Comparison of ENCODE assay signal across 9 cellular contexts in the genomic region with DNA sequence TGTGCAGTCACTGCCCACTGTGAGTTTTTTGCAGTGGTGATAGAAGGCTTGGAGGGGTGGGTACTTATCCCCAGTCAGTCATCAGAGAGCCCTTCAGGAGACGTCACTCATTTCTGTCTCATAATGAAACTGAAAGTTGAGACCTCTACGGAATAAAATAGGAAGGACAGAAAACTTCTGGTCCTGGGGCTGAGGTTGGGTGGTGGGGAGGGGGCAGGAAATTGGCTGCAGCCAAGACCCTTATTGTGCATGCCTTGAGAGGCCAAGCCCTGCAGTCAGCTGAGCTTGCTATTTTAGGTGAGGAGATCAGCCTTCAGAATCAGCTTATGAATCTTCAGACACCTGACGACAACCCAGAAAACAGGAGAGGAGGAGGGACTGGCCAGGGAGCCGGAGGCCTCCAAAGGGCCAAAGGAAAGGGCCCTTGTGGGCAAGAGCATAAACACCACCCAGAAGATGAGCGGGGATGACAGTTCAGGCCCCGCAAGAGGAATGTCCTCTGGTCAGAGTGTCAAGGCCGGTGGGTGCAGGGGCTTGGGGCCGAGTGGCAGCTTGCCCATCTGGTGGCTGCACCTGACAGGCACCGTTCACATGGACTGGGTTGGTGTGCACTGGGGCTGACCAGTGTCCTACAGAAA. TPM values are rescaled to one million over a fixed set of nuclear protein-coding genes. Genes with fewer than 3 reads are reported as not detected.
DNase-seq lines count a peak whose midpoint lies in the region; ATAC-seq and TF ChIP-seq lines count a peak whose summit lies in the region.
"Had no signal": no experiment of that assay in that cellular context is flagged by ENCODE, and none has a peak within 500 bp of the region (broad histone marks: within the 10 kb centered on the region; RNA-seq: fewer than 3 reads in every experiment).

No MANE protein-coding gene starts in this region.

- intact Hi-C loops in PC-9 (cut with micrococcal nuclease; ENCODE audit: unreplicated experiment), result no loop called here

- H2AFZ ChIP-seq in PC-9, result no peak overlapping the region

- peaks cover 10% of the 10 kb centered on the region in 2 donors for H3K4me1 Mint-ChIP-seq in natural killer cell treated with Interleukin-12 subunit alpha and Interleukin-12 subunit beta and Interleukin-15 and Interleukin-18, amount 100 ng/mL, for 72 hours (ENCODE audit: low read depth in 2 of 2)
- peaks cover 10% of the 10 kb centered on the region for H3K4me1 Mint-ChIP-seq in glutamatergic neuron (ENCODE audit: low read depth, unreplicated experiment)

- H3K36me3 Mint-ChIP-seq in natural killer cell treated with Interleukin-12 subunit alpha and Interleukin-12 subunit beta and Interleukin-15 and Interleukin-18, amount 100 ng/mL, for 72 hours, result no peaks in the 10 kb centered on the region
- H3K36me3 Mint-ChIP-seq in glutamatergic neuron (ENCODE audit: unreplicated experiment), result no peaks in the 10 kb centered on the region

- peak overlapping the region; percentile 69 for H3K4me3 Mint-ChIP-seq in natural killer cell treated with Interleukin-12 subunit alpha and Interleukin-12 subunit beta and Interleukin-15 and Interleukin-18, amount 100 ng/mL, for 72 hours
- no peak overlapping the region for H3K4me3 Mint-ChIP-seq in glutamatergic neuron (ENCODE audit: unreplicated experiment)

- no TSS peak for BruUV-seq in PC-9 (replicated peaks; lab: Mats Ljungman, UMichigan)

- H3K4me3 ChIP-seq in PC-9, result no peak overlapping the region
- H3K4me3 ChIP-seq in suprapubic skin, result no peak overlapping the region

- no peaks in the 10 kb centered on the region for H3K9me3 Mint-ChIP-seq in natural killer cell treated with Interleukin-12 subunit alpha and Interleukin-12 subunit beta and Interleukin-15 and Interleukin-18, amount 100 ng/mL, for 72 hours
- H3K9me3 Mint-ChIP-seq in glutamatergic neuron (ENCODE audit: unreplicated experiment), result peaks cover 4% of the 10 kb centered on the region

- TF ChIP-seq CTCF in PC-9 (conservative IDR thresholded peaks at IDR 0.05), result no peak
- no peak for TF ChIP-seq CTCF in glutamatergic neuron (IDR thresholded peaks at IDR 0.05; ENCODE audit: partially characterized antibody, unreplicated experiment)
- no peak for TF ChIP-seq CTCF in suprapubic skin (IDR thresholded peaks at IDR 0.05)

- ATAC-seq in GM19023 (IDR thresholded peaks at IDR 0.05; ENCODE audit: unreplicated experiment) (peak; percentile 72), HG02759 (IDR thresholded peaks at IDR 0.05; ENCODE audit: unreplicated experiment) (peak; percentile 81)
- peak; percentile 85 to 87 for ATAC-seq in natural killer cell treated with Interleukin-12 subunit alpha and Interleukin-12 subunit beta and Interleukin-15 and Interleukin-18, amount 100 ng/mL, for 72 hours

- H3K9me2 ChIP-seq in PC-9 (ENCODE audit: insufficient read depth), result no peaks in the 10 kb centered on the region

- TF ChIP-seq POLR2A in erythroblast (IDR thresholded peaks at IDR 0.05; ENCODE audit: low read length) (no peak), suprapubic skin (IDR thresholded peaks at IDR 0.05) (no peak)

- H3K4me1 ChIP-seq in PC-9 (replicated peaks; ENCODE audit: insufficient read depth) (no peaks in the 10 kb centered on the region), suprapubic skin (no peaks in the 10 kb centered on the region)

- H3K27ac Mint-ChIP-seq in natural killer cell treated with Interleukin-12 subunit alpha and Interleukin-12 subunit beta and Interleukin-15 and Interleukin-18, amount 100 ng/mL, for 72 hours, result peak overlapping the region; percentile 80 to 91
- no peak overlapping the region for H3K27ac Mint-ChIP-seq in glutamatergic neuron (ENCODE audit: unreplicated experiment)

- POLR2A ChIA-PET in PC-9 (lab: Charles Lee; ENCODE audit: unreplicated experiment), result no interaction called here

- no peak for TF ChIP-seq EP300 in suprapubic skin (IDR thresholded peaks at IDR 0.05)

- WGBS in suprapubic skin, result 80% methylated on average over 8 of the region's 9 CpGs

- H4K20me1 ChIP-seq in PC-9 (ENCODE audit: insufficient read depth), result no peaks in the 10 kb centered on the region

- DNase-seq in PC-9 (no peak), erythroblast (lab: John Stamatoyannopoulos, UW) (no peak), glutamatergic neuron (no peak), suprapubic skin (ENCODE audit: low spot score in 2 of 2) (no peak)
- no peak for DNase-seq in natural killer cell treated with Interleukin-12 subunit alpha and Interleukin-12 subunit beta and Interleukin-15 and Interleukin-18, amount 100 ng/mL, for 72 hours (ENCODE audit: low spot score)
- no peak for DNase-seq in stimulated activated CD4-positive, alpha-beta T cell treated with anti-CD3 and anti-CD28 coated beads, Interleukin-1b, Interleukin-23, amount 100 ng/mL, for 48 hours

- H3K27me3 ChIP-seq in PC-9 (ENCODE audit: insufficient read depth, low read depth) (peaks cover 61% of the 10 kb centered on the region), suprapubic skin (peaks cover 23% of the 10 kb centered on the region)

- H3K36me3 ChIP-seq in PC-9 (ENCODE audit: low read depth) (no peaks in the 10 kb centered on the region), suprapubic skin (no peaks in the 10 kb centered on the region)

- H3K4me2 ChIP-seq in PC-9, result peak overlapping the region; percentile 46; the same call in 1 of the 2 replicates

- H3K79me2 ChIP-seq in PC-9 (ENCODE audit: low read depth), result no peaks in the 10 kb centered on the region

- H3K27ac ChIP-seq in PC-9 (no peak overlapping the region), suprapubic skin (no peak overlapping the region)
- H3K27ac ChIP-seq: epithelial cell of prostate had no signal

- H3K27me3 Mint-ChIP-seq in natural killer cell treated with Interleukin-12 subunit alpha and Interleukin-12 subunit beta and Interleukin-15 and Interleukin-18, amount 100 ng/mL, for 72 hours, result no peaks in the 10 kb centered on the region
- peaks cover 12% of the 10 kb centered on the region for H3K27me3 Mint-ChIP-seq in glutamatergic neuron (ENCODE audit: unreplicated experiment)

- no peaks in the 10 kb centered on the region for H3F3A ChIP-seq in PC-9 (ENCODE audit: insufficient read depth, low read depth)

- H3K9me3 ChIP-seq in PC-9 (ENCODE audit: insufficient read depth, low read depth), result no peaks in the 10 kb centered on the region
- H3K9me3 ChIP-seq in suprapubic skin, result no peaks in the 10 kb centered on the region

- CTCF ChIA-PET in PC-9 (lab: Charles Lee), result no interaction called here

RNA-seq across cellular contexts. Expression of a gene that starts 17.9 kb away (rescaled TPM):
- total RNA-seq in PC-9 (2021), result not detected in 2 replicates
- 10 to 100 TPM; 18.0 to 18.9 TPM for total RNA-seq in natural killer cell treated with Interleukin-12 subunit alpha and Interleukin-12 subunit beta and Interleukin-15 and Interleukin-18, amount 100 ng/mL, for 72 hours
- 49.7 TPM for total RNA-seq in glutamatergic neuron (ENCODE audit: unreplicated experiment)
- total RNA-seq in suprapubic skin, result 1 to 10 TPM in 3 of 4 donors, under 1 TPM in 1; 0.98 to 7.6 (median 6.4) TPM
